In the genomic region with DNA sequence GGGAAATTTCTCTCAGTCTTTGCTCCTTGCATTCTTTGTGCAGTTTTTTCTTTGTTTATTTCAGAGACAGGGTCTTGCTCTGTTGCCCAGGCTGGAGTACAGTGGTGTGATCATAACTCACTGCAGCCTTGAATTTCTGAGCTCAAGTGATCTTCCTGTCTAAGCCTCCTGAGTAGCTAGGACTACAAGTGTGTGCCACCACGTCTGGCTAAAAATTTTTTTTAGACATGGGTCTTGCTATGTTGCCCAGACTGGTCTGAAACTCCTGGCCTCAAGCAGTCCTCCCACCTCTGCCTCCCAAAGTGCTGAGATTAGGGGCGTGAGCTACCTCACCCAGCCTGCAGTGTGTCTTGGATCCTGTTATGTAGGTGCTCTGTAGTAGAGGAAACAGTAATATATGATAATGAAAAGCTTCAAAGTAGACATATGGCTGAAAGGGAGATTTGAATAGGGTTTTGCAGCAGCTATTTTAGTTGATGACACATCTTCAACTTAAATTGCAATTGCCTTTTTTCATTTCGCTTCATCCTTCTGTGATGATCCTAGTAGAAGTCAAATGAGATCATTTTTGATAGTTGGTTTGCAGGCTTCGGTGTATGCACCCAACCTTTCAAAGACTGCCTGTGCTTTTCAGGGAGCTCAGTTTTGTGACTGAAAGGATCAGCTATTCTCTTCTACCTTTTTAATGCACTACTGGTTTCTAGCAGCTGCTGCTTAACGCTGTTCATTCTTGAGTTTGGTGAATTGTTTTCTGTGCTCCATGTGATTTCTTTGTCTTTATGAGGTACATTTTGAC, we compare ENCODE assay signal across 18 cellular contexts.
A peak's percentile ranks its signal among the peaks of the same experiment; 100 is the strongest.
DNase-seq lines count a peak whose midpoint lies in the region; ATAC-seq and TF ChIP-seq lines count a peak whose summit lies in the region.
"Had no signal": no experiment of that assay in that cellular context is flagged by ENCODE, and none has a peak within 500 bp of the region (broad histone marks: within the 10 kb centered on the region; RNA-seq: fewer than 3 reads in every experiment).

No MANE protein-coding gene starts in this region.

- no peaks in the 10 kb centered on the region for H3K27me3 ChIP-seq in GM06990 (replicated peaks; ENCODE audit: control insufficient read depth, insufficient read depth, low read length)
- H3K27me3 ChIP-seq in endodermal cell (ENCODE audit: control insufficient read depth, insufficient read depth, low read length, poor library complexity, severe bottlenecking): no peaks in the 10 kb centered on the region
- H3K27me3 ChIP-seq in left ventricle myocardium inferior (ENCODE audit: low read depth): no peaks in the 10 kb centered on the region
- H3K27me3 ChIP-seq: BE2C, hepatocyte, vagina had no signal

- H3K4me1 Mint-ChIP-seq in endodermal cell: peaks cover 23% of the 10 kb centered on the region
- peaks cover 51% of the 10 kb centered on the region for H3K4me1 Mint-ChIP-seq in stimulated activated naive CD8-positive, alpha-beta T cell treated with anti-CD3 and anti-CD28 coated beads, Interleukin-15, amount 100 ng/mL, for 72 hours

- H3K4me1 ChIP-seq in endodermal cell (ENCODE audit: control insufficient read depth, insufficient read depth, low read length) (peaks cover 4% of the 10 kb centered on the region), left ventricle myocardium inferior (peaks cover 8% of the 10 kb centered on the region)
- H3K4me1 ChIP-seq: BE2C had no signal

- TF ChIP-seq CTCF in GM06990 (IDR thresholded peaks at IDR 0.05; ENCODE audit: insufficient read depth, low read length, poor library complexity, severe bottlenecking) (no peak), endodermal cell (conservative IDR thresholded peaks at IDR 0.05) (no peak), left ventricle myocardium inferior (IDR thresholded peaks at IDR 0.05; ENCODE audit: borderline replicate concordance) (no peak)

- no peak overlapping the region for H3K9ac ChIP-seq in endodermal cell (ENCODE audit: extremely low read depth, low read length, poor library complexity, severe bottlenecking)

- H3K36me3 ChIP-seq in GM06990 (ENCODE audit: control insufficient read depth, insufficient read depth, low read length) (peaks cover 1% of the 10 kb centered on the region; the same call in 1 of the 2 replicates), endodermal cell (ENCODE audit: control insufficient read depth, insufficient read depth, low read length) (no peaks in the 10 kb centered on the region), left ventricle myocardium inferior (no peaks in the 10 kb centered on the region)
- H3K36me3 ChIP-seq: BE2C, vagina had no signal

- no peak overlapping the region for H3K4me3 Mint-ChIP-seq in endodermal cell
- H3K4me3 Mint-ChIP-seq in stimulated activated naive CD8-positive, alpha-beta T cell treated with anti-CD3 and anti-CD28 coated beads, Interleukin-15, amount 100 ng/mL, for 72 hours: no peak overlapping the region

- H3K9me3 ChIP-seq in endodermal cell (ENCODE audit: control insufficient read depth, low read length) (no peaks in the 10 kb centered on the region), left ventricle myocardium inferior (replicated peaks) (no peaks in the 10 kb centered on the region)
- H3K9me3 ChIP-seq: BE2C, vagina had no signal

- ATAC-seq in GM18868 (IDR thresholded peaks at IDR 0.05; ENCODE audit: unreplicated experiment): peak; percentile 49
- no peak for ATAC-seq in stimulated activated naive CD8-positive, alpha-beta T cell treated with anti-CD3 and anti-CD28 coated beads, Interleukin-15, amount 100 ng/mL, for 72 hours
- ATAC-seq: naive thymus-derived CD4-positive, alpha-beta T cell; PC-3 had no signal

- no peaks in the 10 kb centered on the region for H3K9me3 Mint-ChIP-seq in endodermal cell
- peaks cover 4 to 5% of the 10 kb centered on the region in 2 donors for H3K9me3 Mint-ChIP-seq in stimulated activated naive CD8-positive, alpha-beta T cell treated with anti-CD3 and anti-CD28 coated beads, Interleukin-15, amount 100 ng/mL, for 72 hours

- H3K4me3 ChIP-seq in GM06990 (replicated peaks; ENCODE audit: low read depth, low read length) (no peak overlapping the region), endodermal cell (ENCODE audit: low read length) (no peak overlapping the region), left ventricle myocardium inferior (no peak overlapping the region)
- H3K4me3 ChIP-seq: hepatocyte, skin epidermis, vagina had no signal

- 76 to 90% methylated on average over 1 to 5 of the region's 5 CpGs for WGBS in endodermal cell (ENCODE audit: insufficient coverage in 1 of 2, insufficient read length in 1 of 2), 2 experiments

- no peaks in the 10 kb centered on the region for H3K27me3 Mint-ChIP-seq in endodermal cell (ENCODE audit: insufficient read depth)
- H3K27me3 Mint-ChIP-seq in stimulated activated naive CD8-positive, alpha-beta T cell treated with anti-CD3 and anti-CD28 coated beads, Interleukin-15, amount 100 ng/mL, for 72 hours: no peaks in the 10 kb centered on the region
- H3K27me3 Mint-ChIP-seq: naive thymus-derived CD4-positive, alpha-beta T cell had no signal

- peak overlapping the region; percentile 5 for H3K27ac ChIP-seq in endodermal cell (ENCODE audit: low read depth, low read length)
- no peak overlapping the region for H3K27ac ChIP-seq in left ventricle myocardium inferior (replicated peaks)
- H3K27ac ChIP-seq: hepatocyte, skin epidermis, vagina had no signal

- no peaks in the 10 kb centered on the region for H3K36me3 Mint-ChIP-seq in endodermal cell (ENCODE audit: low read depth)

- DNase-seq in GM06990 (ENCODE audit: extremely low read depth, insufficient read length) (peak; percentile 30), NCI-H2227 treated with DMSO at 0.1 percent for 48 hours (lab: John Stamatoyannopoulos, UW) (peak; percentile 31), endodermal cell (no peak), left ventricle myocardium inferior (no peak)
- DNase-seq in activated effector memory CD4-positive, alpha-beta T cell treated with anti-CD3 and anti-CD28 coated beads, Interleukin-2, amount 50 U/mL, for 16 hours: no peak
- DNase-seq in stimulated activated naive CD8-positive, alpha-beta T cell treated with anti-CD3 and anti-CD28 coated beads, Interleukin-15, amount 100 ng/mL, for 72 hours: no peak
- DNase-seq: activated gamma-delta T cell; BE2C; islet precursor cell; naive thymus-derived CD4-positive, alpha-beta T cell; NCI-H69; PC-3; SIG-M5; stimulated activated CD4-positive, alpha-beta T cell treated with anti-CD3 and anti-CD28 coated beads, Interleukin-4, amount 100 ng/mL, for 1 hour had no signal

- intact Hi-C loops in left ventricle myocardium inferior (cut with micrococcal nuclease): no loop called here

- no peak overlapping the region for H3K27ac Mint-ChIP-seq in endodermal cell
- H3K27ac Mint-ChIP-seq in stimulated activated naive CD8-positive, alpha-beta T cell treated with anti-CD3 and anti-CD28 coated beads, Interleukin-15, amount 100 ng/mL, for 72 hours: no peak overlapping the region

Comparison
In these comparisons a context has a peak if more than half of its experiments do, and no peak if none do; other contexts are left out.
1. DNase-seq: peak in GM06990 (single experiment) and NCI-H2227 treated with DMSO at 0.1 percent for 48 hours (single experiment); none in endodermal cell (single experiment), left ventricle myocardium inferior (single experiment), activated effector memory CD4-positive, alpha-beta T cell treated with anti-CD3 and anti-CD28 coated beads, Interleukin-2, amount 50 U/mL, for 16 hours (single experiment) and stimulated activated naive CD8-positive, alpha-beta T cell treated with anti-CD3 and anti-CD28 coated beads, Interleukin-15, amount 100 ng/mL, for 72 hours (0 of 2).